Comparison of ENCODE assay signal across 1 cellular context in the genomic region with DNA sequence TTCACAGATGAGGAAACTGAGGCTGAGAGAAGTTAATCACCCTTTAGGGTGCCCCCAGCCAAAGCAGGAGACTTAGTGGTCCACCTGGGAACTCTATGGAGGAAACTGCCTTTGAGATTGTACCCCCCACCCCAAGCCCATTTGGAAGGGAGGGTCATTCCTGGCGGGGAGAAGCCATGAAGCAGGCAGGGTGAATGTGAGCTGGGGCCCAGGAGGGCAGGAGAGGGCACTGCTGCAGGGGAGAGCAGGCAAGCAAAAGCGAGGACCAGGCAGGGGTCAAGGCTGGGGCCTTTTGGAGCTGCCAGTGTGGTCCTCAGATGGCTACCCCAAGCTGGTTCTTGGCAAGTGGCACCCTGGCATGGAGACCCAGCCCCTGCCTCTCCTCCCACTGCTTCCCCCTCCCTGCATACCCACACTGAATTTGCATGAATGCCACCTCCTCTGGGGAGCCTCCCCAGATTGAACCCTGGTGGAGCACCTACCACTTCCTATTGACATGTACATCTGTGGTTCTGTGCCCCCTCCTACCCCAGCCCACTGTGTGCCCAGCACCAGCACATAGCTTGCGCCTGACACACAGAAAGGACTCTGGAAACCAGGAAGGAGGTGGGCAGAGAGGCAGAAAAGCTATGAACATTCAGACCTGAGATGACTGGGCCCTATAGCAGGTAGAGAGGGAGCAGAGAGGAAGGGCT.
TF ChIP-seq lines count a peak whose summit lies in the region.

No MANE protein-coding gene starts in this region.

TF ChIP-seq in K562, 482 proteins besides CTCF, POLR2A, EP300 and RAD21 (continued from another document and continues in another):
- TF ChIP-seq, protein P1, sequence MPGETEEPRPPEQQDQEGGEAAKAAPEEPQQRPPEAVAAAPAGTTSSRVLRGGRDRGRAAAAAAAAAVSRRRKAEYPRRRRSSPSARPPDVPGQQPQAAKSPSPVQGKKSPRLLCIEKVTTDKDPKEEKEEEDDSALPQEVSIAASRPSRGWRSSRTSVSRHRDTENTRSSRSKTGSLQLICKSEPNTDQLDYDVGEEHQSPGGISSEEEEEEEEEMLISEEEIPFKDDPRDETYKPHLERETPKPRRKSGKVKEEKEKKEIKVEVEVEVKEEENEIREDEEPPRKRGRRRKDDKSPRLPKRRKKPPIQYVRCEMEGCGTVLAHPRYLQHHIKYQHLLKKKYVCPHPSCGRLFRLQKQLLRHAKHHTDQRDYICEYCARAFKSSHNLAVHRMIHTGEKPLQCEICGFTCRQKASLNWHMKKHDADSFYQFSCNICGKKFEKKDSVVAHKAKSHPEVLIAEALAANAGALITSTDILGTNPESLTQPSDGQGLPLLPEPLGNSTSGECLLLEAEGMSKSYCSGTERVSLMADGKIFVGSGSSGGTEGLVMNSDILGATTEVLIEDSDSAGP (CRISPR knock-in tag; IDR thresholded peaks at IDR 0.05): no peak
- TF ChIP-seq NRF1 (conservative IDR thresholded peaks at IDR 0.05 in 1 of 2, IDR thresholded peaks at IDR 0.05 in 1 of 2) (no peak), ARID1B (IDR thresholded peaks at IDR 0.05) (no peak), FOXJ2 (tag; IDR thresholded peaks at IDR 0.05) (no peak), ZNF707 (CRISPR knock-in tag; conservative IDR thresholded peaks at IDR 0.05) (no peak), ATF7 (IDR thresholded peaks at IDR 0.05) (no peak), FOXK1 (CRISPR knock-in tag; IDR thresholded peaks at IDR 0.05; ENCODE audit: borderline replicate concordance) (no peak), RCOR1 (IDR thresholded peaks at IDR 0.05; ENCODE audit: borderline replicate concordance in 1 of 2, low read depth in 2 of 2, low read length in 2 of 2) (peak in 1 of 2 experiments; percentile 1; a peak in 2 of 4 replicates), THRAP3 (IDR thresholded peaks at IDR 0.05; ENCODE audit: borderline replicate concordance) (no peak), ZNF143 (CRISPR knock-in tag; IDR thresholded peaks at IDR 0.05) (no peak), RBM17 (IDR thresholded peaks at IDR 0.05; ENCODE audit: borderline replicate concordance, low read depth, low read length) (no peak), FOXK2 (conservative IDR thresholded peaks at IDR 0.05 in 1 of 2, IDR thresholded peaks at IDR 0.05 in 1 of 2; ENCODE audit: low read depth in 2 of 2) (no peak), TSHZ1 (CRISPR knock-in tag; IDR thresholded peaks at IDR 0.05) (no peak), CBFB (CRISPR knock-in tag; IDR thresholded peaks at IDR 0.05) (no peak), ZNF165 (CRISPR knock-in tag; IDR thresholded peaks at IDR 0.05; ENCODE audit: borderline replicate concordance) (no peak), PYGO2 (tag; IDR thresholded peaks at IDR 0.05) (no peak), RBM25 (IDR thresholded peaks at IDR 0.05; ENCODE audit: low read depth, low read length, severe bottlenecking) (peak; percentile 56), SP2 (IDR thresholded peaks at IDR 0.05; ENCODE audit: extremely low read depth, low read depth, low read length, poor library complexity, severe bottlenecking) (no peak), TRIM28 (IDR thresholded peaks at IDR 0.05) (no peak), ZNF175 (CRISPR knock-in tag; IDR thresholded peaks at IDR 0.05; ENCODE audit: low read depth) (no peak), CBX1 (IDR thresholded peaks at IDR 0.05; ENCODE audit: low read depth) (peak; percentile 11; the same call in 1 of the 2 replicates), CSDE1 (IDR thresholded peaks at IDR 0.05) (no peak), ZNF561 (CRISPR knock-in tag; conservative IDR thresholded peaks at IDR 0.05) (no peak), RBM34 (IDR thresholded peaks at IDR 0.05; ENCODE audit: borderline replicate concordance, insufficient read depth, low read length) (no peak), CHCHD3 (CRISPR knock-in tag; IDR thresholded peaks at IDR 0.05) (no peak), ZNF445 (CRISPR knock-in tag; IDR thresholded peaks at IDR 0.05; ENCODE audit: low read depth) (no peak), PURB (CRISPR knock-in tag; IDR thresholded peaks at IDR 0.05; ENCODE audit: low read depth) (no peak), CBX3 (IDR thresholded peaks at IDR 0.05; ENCODE audit: borderline replicate concordance in 1 of 2, low read length in 2 of 2) (0 out of 3 replicates have a peak, but pooled peaks of 1 of the 2 experiments have one; percentile 3)
- TF ChIP-seq, protein P2, sequence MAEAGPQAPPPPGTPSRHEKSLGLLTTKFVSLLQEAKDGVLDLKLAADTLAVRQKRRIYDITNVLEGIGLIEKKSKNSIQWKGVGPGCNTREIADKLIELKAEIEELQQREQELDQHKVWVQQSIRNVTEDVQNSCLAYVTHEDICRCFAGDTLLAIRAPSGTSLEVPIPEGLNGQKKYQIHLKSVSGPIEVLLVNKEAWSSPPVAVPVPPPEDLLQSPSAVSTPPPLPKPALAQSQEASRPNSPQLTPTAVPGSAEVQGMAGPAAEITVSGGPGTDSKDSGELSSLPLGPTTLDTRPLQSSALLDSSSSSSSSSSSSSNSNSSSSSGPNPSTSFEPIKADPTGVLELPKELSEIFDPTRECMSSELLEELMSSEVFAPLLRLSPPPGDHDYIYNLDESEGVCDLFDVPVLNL (CRISPR knock-in tag; IDR thresholded peaks at IDR 0.05; ENCODE audit: low read depth): no peak
- TF ChIP-seq, protein P3, sequence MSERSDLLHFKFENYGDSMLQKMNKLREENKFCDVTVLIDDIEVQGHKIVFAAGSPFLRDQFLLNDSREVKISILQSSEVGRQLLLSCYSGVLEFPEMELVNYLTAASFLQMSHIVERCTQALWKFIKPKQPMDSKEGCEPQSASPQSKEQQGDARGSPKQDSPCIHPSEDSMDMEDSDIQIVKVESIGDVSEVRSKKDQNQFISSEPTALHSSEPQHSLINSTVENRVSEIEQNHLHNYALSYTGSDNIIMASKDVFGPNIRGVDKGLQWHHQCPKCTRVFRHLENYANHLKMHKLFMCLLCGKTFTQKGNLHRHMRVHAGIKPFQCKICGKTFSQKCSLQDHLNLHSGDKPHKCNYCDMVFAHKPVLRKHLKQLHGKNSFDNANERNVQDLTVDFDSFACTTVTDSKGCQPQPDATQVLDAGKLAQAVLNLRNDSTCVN (CRISPR knock-in tag; IDR thresholded peaks at IDR 0.05): no peak
- TF ChIP-seq, protein P4, sequence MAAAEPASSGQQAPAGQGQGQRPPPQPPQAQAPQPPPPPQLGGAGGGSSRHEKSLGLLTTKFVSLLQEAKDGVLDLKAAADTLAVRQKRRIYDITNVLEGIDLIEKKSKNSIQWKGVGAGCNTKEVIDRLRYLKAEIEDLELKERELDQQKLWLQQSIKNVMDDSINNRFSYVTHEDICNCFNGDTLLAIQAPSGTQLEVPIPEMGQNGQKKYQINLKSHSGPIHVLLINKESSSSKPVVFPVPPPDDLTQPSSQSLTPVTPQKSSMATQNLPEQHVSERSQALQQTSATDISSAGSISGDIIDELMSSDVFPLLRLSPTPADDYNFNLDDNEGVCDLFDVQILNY (CRISPR knock-in tag; IDR thresholded peaks at IDR 0.05): no peak
- TF ChIP-seq, protein P5, sequence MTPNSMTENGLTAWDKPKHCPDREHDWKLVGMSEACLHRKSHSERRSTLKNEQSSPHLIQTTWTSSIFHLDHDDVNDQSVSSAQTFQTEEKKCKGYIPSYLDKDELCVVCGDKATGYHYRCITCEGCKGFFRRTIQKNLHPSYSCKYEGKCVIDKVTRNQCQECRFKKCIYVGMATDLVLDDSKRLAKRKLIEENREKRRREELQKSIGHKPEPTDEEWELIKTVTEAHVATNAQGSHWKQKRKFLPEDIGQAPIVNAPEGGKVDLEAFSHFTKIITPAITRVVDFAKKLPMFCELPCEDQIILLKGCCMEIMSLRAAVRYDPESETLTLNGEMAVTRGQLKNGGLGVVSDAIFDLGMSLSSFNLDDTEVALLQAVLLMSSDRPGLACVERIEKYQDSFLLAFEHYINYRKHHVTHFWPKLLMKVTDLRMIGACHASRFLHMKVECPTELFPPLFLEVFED (CRISPR knock-in tag; conservative IDR thresholded peaks at IDR 0.05): no peak
- TF ChIP-seq, protein P6, sequence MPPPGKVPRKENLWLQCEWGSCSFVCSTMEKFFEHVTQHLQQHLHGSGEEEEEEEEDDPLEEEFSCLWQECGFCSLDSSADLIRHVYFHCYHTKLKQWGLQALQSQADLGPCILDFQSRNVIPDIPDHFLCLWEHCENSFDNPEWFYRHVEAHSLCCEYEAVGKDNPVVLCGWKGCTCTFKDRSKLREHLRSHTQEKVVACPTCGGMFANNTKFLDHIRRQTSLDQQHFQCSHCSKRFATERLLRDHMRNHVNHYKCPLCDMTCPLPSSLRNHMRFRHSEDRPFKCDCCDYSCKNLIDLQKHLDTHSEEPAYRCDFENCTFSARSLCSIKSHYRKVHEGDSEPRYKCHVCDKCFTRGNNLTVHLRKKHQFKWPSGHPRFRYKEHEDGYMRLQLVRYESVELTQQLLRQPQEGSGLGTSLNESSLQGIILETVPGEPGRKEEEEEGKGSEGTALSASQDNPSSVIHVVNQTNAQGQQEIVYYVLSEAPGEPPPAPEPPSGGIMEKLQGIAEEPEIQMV (tag; conservative IDR thresholded peaks at IDR 0.05; ENCODE audit: low read depth): no peak
- TF ChIP-seq, protein P7, sequence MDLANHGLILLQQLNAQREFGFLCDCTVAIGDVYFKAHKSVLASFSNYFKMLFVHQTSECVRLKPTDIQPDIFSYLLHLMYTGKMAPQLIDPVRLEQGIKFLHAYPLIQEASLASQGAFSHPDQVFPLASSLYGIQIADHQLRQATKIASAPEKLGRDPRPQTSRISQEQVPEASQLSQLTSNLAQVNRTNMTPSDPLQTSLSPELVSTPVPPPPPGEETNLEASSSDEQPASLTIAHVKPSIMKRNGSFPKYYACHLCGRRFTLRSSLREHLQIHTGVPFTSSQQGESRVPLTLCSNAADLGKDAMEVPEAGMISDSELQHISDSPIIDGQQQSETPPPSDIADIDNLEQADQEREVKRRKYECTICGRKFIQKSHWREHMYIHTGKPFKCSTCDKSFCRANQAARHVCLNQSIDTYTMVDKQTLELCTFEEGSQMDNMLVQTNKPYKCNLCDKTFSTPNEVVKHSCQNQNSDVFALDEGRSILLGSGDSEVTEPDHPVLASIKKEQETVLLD (IDR thresholded peaks at IDR 0.05): no peak
- TF ChIP-seq, protein P8, sequence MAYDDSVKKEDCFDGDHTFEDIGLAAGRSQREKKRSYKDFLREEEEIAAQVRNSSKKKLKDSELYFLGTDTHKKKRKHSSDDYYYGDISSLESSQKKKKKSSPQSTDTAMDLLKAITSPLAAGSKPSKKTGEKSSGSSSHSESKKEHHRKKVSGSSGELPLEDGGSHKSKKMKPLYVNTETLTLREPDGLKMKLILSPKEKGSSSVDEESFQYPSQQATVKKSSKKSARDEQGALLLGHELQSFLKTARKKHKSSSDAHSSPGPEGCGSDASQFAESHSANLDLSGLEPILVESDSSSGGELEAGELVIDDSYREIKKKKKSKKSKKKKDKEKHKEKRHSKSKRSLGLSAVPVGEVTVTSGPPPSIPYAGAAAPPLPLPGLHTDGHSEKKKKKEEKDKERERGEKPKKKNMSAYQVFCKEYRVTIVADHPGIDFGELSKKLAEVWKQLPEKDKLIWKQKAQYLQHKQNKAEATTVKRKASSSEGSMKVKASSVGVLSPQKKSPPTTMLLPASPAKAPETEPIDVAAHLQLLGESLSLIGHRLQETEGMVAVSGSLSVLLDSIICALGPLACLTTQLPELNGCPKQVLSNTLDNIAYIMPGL (CRISPR knock-in tag; IDR thresholded peaks at IDR 0.05): no peak
- TF ChIP-seq, protein P9, sequence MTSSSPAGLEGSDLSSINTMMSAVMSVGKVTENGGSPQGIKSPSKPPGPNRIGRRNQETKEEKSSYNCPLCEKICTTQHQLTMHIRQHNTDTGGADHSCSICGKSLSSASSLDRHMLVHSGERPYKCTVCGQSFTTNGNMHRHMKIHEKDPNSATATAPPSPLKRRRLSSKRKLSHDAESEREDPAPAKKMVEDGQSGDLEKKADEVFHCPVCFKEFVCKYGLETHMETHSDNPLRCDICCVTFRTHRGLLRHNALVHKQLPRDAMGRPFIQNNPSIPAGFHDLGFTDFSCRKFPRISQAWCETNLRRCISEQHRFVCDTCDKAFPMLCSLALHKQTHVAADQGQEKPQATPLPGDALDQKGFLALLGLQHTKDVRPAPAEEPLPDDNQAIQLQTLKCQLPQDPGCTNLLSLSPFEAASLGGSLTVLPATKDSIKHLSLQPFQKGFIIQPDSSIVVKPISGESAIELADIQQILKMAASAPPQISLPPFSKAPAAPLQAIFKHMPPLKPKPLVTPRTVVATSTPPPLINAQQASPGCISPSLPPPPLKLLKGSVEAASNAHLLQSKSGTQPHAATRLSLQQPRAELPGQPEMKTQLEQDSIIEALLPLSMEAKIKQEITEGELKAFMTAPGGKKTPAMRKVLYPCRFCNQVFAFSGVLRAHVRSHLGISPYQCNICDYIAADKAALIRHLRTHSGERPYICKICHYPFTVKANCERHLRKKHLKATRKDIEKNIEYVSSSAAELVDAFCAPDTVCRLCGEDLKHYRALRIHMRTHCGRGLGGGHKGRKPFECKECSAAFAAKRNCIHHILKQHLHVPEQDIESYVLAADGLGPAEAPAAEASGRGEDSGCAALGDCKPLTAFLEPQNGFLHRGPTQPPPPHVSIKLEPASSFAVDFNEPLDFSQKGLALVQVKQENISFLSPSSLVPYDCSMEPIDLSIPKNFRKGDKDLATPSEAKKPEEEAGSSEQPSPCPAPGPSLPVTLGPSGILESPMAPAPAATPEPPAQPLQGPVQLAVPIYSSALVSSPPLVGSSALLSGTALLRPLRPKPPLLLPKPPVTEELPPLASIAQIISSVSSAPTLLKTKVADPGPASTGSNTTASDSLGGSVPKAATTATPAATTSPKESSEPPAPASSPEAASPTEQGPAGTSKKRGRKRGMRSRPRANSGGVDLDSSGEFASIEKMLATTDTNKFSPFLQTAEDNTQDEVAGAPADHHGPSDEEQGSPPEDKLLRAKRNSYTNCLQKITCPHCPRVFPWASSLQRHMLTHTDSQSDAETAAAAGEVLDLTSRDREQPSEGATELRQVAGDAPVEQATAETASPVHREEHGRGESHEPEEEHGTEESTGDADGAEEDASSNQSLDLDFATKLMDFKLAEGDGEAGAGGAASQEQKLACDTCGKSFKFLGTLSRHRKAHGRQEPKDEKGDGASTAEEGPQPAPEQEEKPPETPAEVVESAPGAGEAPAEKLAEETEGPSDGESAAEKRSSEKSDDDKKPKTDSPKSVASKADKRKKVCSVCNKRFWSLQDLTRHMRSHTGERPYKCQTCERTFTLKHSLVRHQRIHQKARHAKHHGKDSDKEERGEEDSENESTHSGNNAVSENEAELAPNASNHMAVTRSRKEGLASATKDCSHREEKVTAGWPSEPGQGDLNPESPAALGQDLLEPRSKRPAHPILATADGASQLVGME (CRISPR knock-in tag; IDR thresholded peaks at IDR 0.05): no peak
